12 cellular contexts compared by ENCODE assay signal in genomic region chr5:175821790-175822211, GRCh38. TPM values are rescaled to one million over a fixed set of nuclear protein-coding genes. Genes with fewer than 3 reads are reported as not detected.
A peak's percentile ranks its signal among the peaks of the same experiment; 100 is the strongest.
DNase-seq lines count a peak whose midpoint lies in the region; ATAC-seq and TF ChIP-seq lines count a peak whose summit lies in the region.
"Had no signal": no experiment of that assay in that cellular context is flagged by ENCODE, and none has a peak within 500 bp of the region (broad histone marks: within the 10 kb centered on the region; RNA-seq: fewer than 3 reads in every experiment).

No MANE protein-coding gene starts in this region.

- H3K36me3 ChIP-seq in left lung = no peaks in the 10 kb centered on the region
- H3K36me3 ChIP-seq in CD4-positive, alpha-beta memory T cell (ENCODE audit: insufficient read depth, low read length) = no peaks in the 10 kb centered on the region
- H3K36me3 ChIP-seq: heart left ventricle, suprapubic skin had no signal

- no peak overlapping the region for H3K4me3 Mint-ChIP-seq in CD4-positive, alpha-beta memory T cell

- TF ChIP-seq CTCF in GM13977 (IDR thresholded peaks at IDR 0.05; ENCODE audit: extremely low read depth, insufficient read depth, missing control alignments) = no peak
- no peak for TF ChIP-seq CTCF in foreskin keratinocyte (conservative IDR thresholded peaks at IDR 0.05)
- TF ChIP-seq CTCF in left lung (IDR thresholded peaks at IDR 0.05) = no peak

- H3K9me3 ChIP-seq in left lung = no peaks in the 10 kb centered on the region
- H3K9me3 ChIP-seq in CD4-positive, alpha-beta memory T cell (ENCODE audit: control insufficient read depth in 1 of 2, low read length in 2 of 2) = no peaks in the 10 kb centered on the region
- H3K9me3 ChIP-seq: heart left ventricle, suprapubic skin had no signal

- no peaks in the 10 kb centered on the region for H3K4me1 ChIP-seq in foreskin keratinocyte
- no peaks in the 10 kb centered on the region for H3K4me1 ChIP-seq in left lung
- no peaks in the 10 kb centered on the region for H3K4me1 ChIP-seq in CD4-positive, alpha-beta memory T cell (ENCODE audit: insufficient read depth, low read length)
- H3K4me1 ChIP-seq: heart left ventricle, suprapubic skin had no signal

- CTCF ChIA-PET in CD4-positive, alpha-beta memory T cell (lab: Charles Lee; ENCODE audit: partially characterized antibody) = no interaction called here

- H3K4me1 Mint-ChIP-seq in CD4-positive, alpha-beta memory T cell = peaks cover 0 to 6% (median 4%) of the 10 kb centered on the region in 4 donors

- peaks cover 0 to 1% (median 0%) of the 10 kb centered on the region in 8 donors for H3K9me3 Mint-ChIP-seq in CD4-positive, alpha-beta memory T cell

- peak; percentile 51 for ATAC-seq in GM21723 (IDR thresholded peaks at IDR 0.05; ENCODE audit: unreplicated experiment)
- peak; percentile 67 for ATAC-seq in foreskin keratinocyte
- no peak for ATAC-seq in left lung
- no peak for ATAC-seq in HG02678 (IDR thresholded peaks at IDR 0.05; ENCODE audit: unreplicated experiment)
- ATAC-seq: heart left ventricle had no signal

- intact Hi-C loops in left lung (cut with DNase I) = no loop called here
- intact Hi-C loops in CD4-positive, alpha-beta memory T cell (cut with micrococcal nuclease) = no loop called here

- POLR2A ChIA-PET in CD4-positive, alpha-beta memory T cell (lab: Charles Lee; ENCODE audit: partially characterized antibody) = no interaction called here

- H3K27me3 ChIP-seq in foreskin keratinocyte = no peaks in the 10 kb centered on the region
- H3K27me3 ChIP-seq in left lung = peaks cover 0 to 46% of the 10 kb centered on the region in 2 donors
- peaks cover 8% of the 10 kb centered on the region for H3K27me3 ChIP-seq in CD4-positive, alpha-beta memory T cell (ENCODE audit: insufficient read depth, low read length)

- H3K27ac ChIP-seq in foreskin keratinocyte = no peak overlapping the region
- no peak overlapping the region for H3K27ac ChIP-seq in left lung
- no peak overlapping the region for H3K27ac ChIP-seq in CD4-positive, alpha-beta memory T cell (ENCODE audit: low read depth, low read length)
- H3K27ac ChIP-seq: heart left ventricle, KMS-11, suprapubic skin had no signal

- peak overlapping the region in 1 of 7 donors; percentile 22 for H3K27ac Mint-ChIP-seq in CD4-positive, alpha-beta memory T cell

- no peak overlapping the region for H3K4me3 ChIP-seq in left lung
- H3K4me3 ChIP-seq in CD4-positive, alpha-beta memory T cell (ENCODE audit: low read length in 2 of 2) = no peak overlapping the region
- H3K4me3 ChIP-seq: heart left ventricle, suprapubic skin had no signal

- peaks cover 8 to 31% of the 10 kb centered on the region in 2 donors for H3K27me3 Mint-ChIP-seq in CD4-positive, alpha-beta memory T cell

- in situ Hi-C loops in GM13977 (cut with MboI; ENCODE audit: low pct_unique_long_range_greater_than_20kb, low sequenced_read_pairs, unreplicated experiment) = no loop called here

- DNase-seq in GM13977 (ENCODE audit: low spot score) (peak; percentile 50), M059J (ENCODE audit: low read depth) (peak; percentile 89), foreskin keratinocyte (peak; percentile 47 to 85), left lung (no peak), MV-4-11 (lab: John Stamatoyannopoulos, UW) (no peak)
- DNase-seq in CD4-positive, alpha-beta memory T cell = no peak
- DNase-seq: heart left ventricle had no signal

- peaks cover 0 to 8% of the 10 kb centered on the region in 2 donors for H3K36me3 Mint-ChIP-seq in CD4-positive, alpha-beta memory T cell

RNA-seq across cellular contexts. Expression of gene CPLX2, which starts 49.6 kb away (rescaled TPM):
- not detected in 2 replicates for total RNA-seq in M059J (2014; rRNA removed; shearing (Covaris generic))
- not detected in 2 replicates for total RNA-seq in foreskin keratinocyte
- not detected in 2 replicates for polyA plus RNA-seq in foreskin keratinocyte
- total RNA-seq in left lung = not detected
- total RNA-seq in CD4-positive, alpha-beta memory T cell = not detected
- under 1 TPM in 1 of 2 donors, not detected in 1; 0.05 TPM for polyA plus RNA-seq in CD4-positive, alpha-beta memory T cell
- total RNA-seq: heart left ventricle, skeletal muscle tissue, suprapubic skin had no signal
- polyA plus RNA-seq: heart left ventricle had no signal

Comparison
In these comparisons a context has a peak if more than half of its experiments do, and no peak if none do; other contexts are left out.
1. DNase-seq: peak in GM13977 (single experiment), M059J (single experiment) and foreskin keratinocyte (2 of 2); none in left lung (0 of 2), MV-4-11 (single experiment) and CD4-positive, alpha-beta memory T cell (0 of 5).
2. ATAC-seq: peak in GM21723 (single experiment) and foreskin keratinocyte (single experiment); none in left lung (single experiment) and HG02678 (single experiment).